1 cellular context compared by ENCODE assay signal in genomic region chr19:43809762-43810696, GRCh38.
A peak's percentile ranks its signal among the peaks of the same experiment; 100 is the strongest.
TF ChIP-seq lines count a peak whose summit lies in the region.

No MANE protein-coding gene starts in this region.

TF ChIP-seq in HEK293, 187 proteins besides CTCF, POLR2A, EP300 and RAD21 (continued from another document):
- no peak for TF ChIP-seq TSHZ1 (tag by site-specific recombination; IDR thresholded peaks at IDR 0.05; ENCODE audit: borderline replicate concordance)
- TF ChIP-seq ZNF155 (tag by site-specific recombination; IDR thresholded peaks at IDR 0.05) = no peak
- TF ChIP-seq ZNF140 (tag by site-specific recombination; IDR thresholded peaks at IDR 0.05) = no peak
- TF ChIP-seq ZFP69B (tag by site-specific recombination; IDR thresholded peaks at IDR 0.05) = no peak
- TF ChIP-seq ZNF23 (tag by site-specific recombination; IDR thresholded peaks at IDR 0.05; ENCODE audit: borderline replicate concordance) = 0 out of 2 replicates have a peak, but pooled peaks have one; percentile 22
- TF ChIP-seq ZBTB7A (tag by site-specific recombination; IDR thresholded peaks at IDR 0.05; ENCODE audit: low read depth) = no peak
- TF ChIP-seq, protein P1, sequence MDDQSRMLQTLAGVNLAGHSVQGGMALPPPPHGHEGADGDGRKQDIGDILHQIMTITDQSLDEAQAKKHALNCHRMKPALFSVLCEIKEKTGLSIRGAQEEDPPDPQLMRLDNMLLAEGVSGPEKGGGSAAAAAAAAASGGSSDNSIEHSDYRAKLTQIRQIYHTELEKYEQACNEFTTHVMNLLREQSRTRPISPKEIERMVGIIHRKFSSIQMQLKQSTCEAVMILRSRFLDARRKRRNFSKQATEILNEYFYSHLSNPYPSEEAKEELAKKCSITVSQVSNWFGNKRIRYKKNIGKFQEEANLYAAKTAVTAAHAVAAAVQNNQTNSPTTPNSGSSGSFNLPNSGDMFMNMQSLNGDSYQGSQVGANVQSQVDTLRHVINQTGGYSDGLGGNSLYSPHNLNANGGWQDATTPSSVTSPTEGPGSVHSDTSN (CRISPR knock-in tag; IDR thresholded peaks at IDR 0.05) = no peak
- no peak for TF ChIP-seq ZNF362 (tag by site-specific recombination; IDR thresholded peaks at IDR 0.05)
TF ChIP-seq in HEK293: peak in this region for 12.
